In the genomic region with DNA sequence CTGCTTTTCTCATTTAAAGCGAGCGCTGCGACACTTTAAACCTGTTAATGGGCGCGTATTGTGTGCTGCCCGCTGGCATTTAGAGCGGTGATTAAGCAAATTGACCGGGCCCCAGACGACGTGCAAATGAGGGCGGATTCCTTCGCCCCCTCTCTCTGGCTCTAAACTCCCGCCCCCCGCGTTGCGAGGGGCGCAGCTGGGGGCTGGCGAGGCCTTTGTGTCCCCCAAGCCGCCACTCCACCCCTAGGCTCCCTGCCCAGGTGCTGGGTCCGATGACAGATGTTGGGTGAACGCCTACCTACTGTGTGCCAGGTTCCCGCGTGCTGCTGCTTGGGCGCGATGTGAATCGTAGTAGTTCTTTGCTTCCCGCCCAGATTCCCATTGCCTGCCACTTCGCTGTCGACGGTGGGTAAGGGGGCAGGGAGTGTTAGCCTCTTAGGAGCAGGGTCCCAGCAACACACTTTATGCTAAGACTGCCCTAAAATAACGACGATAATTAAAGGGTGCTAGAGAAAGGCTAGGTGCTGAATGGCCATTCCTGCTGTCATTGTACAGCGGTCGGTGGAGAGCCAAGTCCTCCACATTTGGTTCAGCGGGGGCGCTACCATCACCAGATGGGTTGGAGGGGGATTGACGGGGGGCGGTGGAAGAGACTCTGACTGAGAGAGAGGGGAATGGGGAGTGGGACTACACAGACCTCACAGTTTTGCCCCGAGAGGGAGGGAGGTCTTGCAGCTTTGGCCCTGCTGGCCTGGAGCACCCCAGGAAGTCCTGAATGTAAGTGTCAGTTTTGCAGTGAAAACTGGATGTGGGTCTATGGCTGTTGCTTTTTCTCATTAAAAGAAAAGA, we compare ENCODE assay signal across 13 cellular contexts. TPM values are rescaled to one million over a fixed set of nuclear protein-coding genes. Genes with fewer than 3 reads are reported as not detected.
DNase-seq lines count a peak whose midpoint lies in the region; ATAC-seq and TF ChIP-seq lines count a peak whose summit lies in the region.
"Had no signal": no experiment of that assay in that cellular context is flagged by ENCODE, and none has a peak within 500 bp of the region (broad histone marks: within the 10 kb centered on the region; RNA-seq: fewer than 3 reads in every experiment).

No MANE protein-coding gene starts in this region.

- no peak overlapping the region for H2AFZ ChIP-seq in neural cell (ENCODE audit: low read depth, low read length)

- peaks cover 0 to 60% (median 45%) of the 10 kb centered on the region in 9 donors for H3K4me1 ChIP-seq in heart right ventricle
- H3K4me1 ChIP-seq in uterus: no peaks in the 10 kb centered on the region

- H3K27ac ChIP-seq in heart right ventricle (peak overlapping the region in 7 of 10 donors; percentile 23 to 90 (median 85)), neural cell (ENCODE audit: low read length) (no peak overlapping the region), uterus (peak overlapping the region; percentile 79 to 93)
- H3K27ac ChIP-seq: HL-60 had no signal

- no peak for TF ChIP-seq RAD21 in neural cell (conservative IDR thresholded peaks at IDR 0.05)

- H3K9me3 ChIP-seq in heart right ventricle (no peaks in the 10 kb centered on the region), neural cell (ENCODE audit: low read length) (no peaks in the 10 kb centered on the region), uterus (no peaks in the 10 kb centered on the region)

- no peak overlapping the region for H3K4me2 ChIP-seq in neural cell (ENCODE audit: low read length)

- no peaks in the 10 kb centered on the region for H3F3A ChIP-seq in neural cell (ENCODE audit: insufficient read depth, low read length, poor library complexity, severe bottlenecking)

- TF ChIP-seq CTCF in heart right ventricle (IDR thresholded peaks at IDR 0.05): no peak
- no peak for TF ChIP-seq CTCF in fibroblast of pulmonary artery (IDR thresholded peaks at IDR 0.05; ENCODE audit: low read length, missing control alignments)
- no peak for TF ChIP-seq CTCF in neural cell (IDR thresholded peaks at IDR 0.05; ENCODE audit: poor library complexity, severe bottlenecking)
- no peak for TF ChIP-seq CTCF in uterus (IDR thresholded peaks at IDR 0.05)
- no peak for TF ChIP-seq CTCF in GM20000 (IDR thresholded peaks at IDR 0.05; ENCODE audit: extremely low read depth, missing control alignments)

- intact Hi-C loops in heart right ventricle (cut with DNase I): loop anchor here in 4 of 10 donors (2.0 to 5.0 kb wide), 5 partner anchors 37 to 1367 kb away; no protein-coding TSS in a partner anchor
- intact Hi-C loops in left ventricle myocardium superior (cut with micrococcal nuclease): no loop called here
- intact Hi-C loops in uterus (cut with DNase I; ENCODE audit: low total_unique reads): no loop called here

- no peak for ATAC-seq in heart right ventricle
- ATAC-seq in left ventricle myocardium superior: no peak
- no peak for ATAC-seq in HG03571 (IDR thresholded peaks at IDR 0.05; ENCODE audit: unreplicated experiment)

- TF ChIP-seq EP300 in neural cell (conservative IDR thresholded peaks at IDR 0.05; ENCODE audit: poor library complexity, severe bottlenecking): no peak

- WGBS in heart right ventricle, 2 donors: 58 to 59% methylated on average over 39 of the region's 39 CpGs

- no peak for TF ChIP-seq POLR2A in uterus (IDR thresholded peaks at IDR 0.05)

- H3K27me3 ChIP-seq in heart right ventricle (peaks cover 0 to 54% (median 0%) of the 10 kb centered on the region in 7 donors), neural cell (ENCODE audit: insufficient read depth, low read depth, low read length) (peaks cover 41% of the 10 kb centered on the region), uterus (no peaks in the 10 kb centered on the region)

- peaks cover 6% of the 10 kb centered on the region for H3K79me2 ChIP-seq in neural cell (replicated peaks; ENCODE audit: insufficient read depth, low read length)

- no peaks in the 10 kb centered on the region for H3K36me3 ChIP-seq in heart right ventricle
- no peaks in the 10 kb centered on the region for H3K36me3 ChIP-seq in neural cell (ENCODE audit: insufficient read depth, low read length)
- H3K36me3 ChIP-seq in uterus: no peaks in the 10 kb centered on the region

- DNase-seq in heart right ventricle: no peak
- no peak for DNase-seq in left ventricle myocardium superior
- DNase-seq in fibroblast of pulmonary artery (ENCODE audit: low read depth): no peak
- DNase-seq in uterus: no peak
- no peak for DNase-seq in GM20000 (ENCODE audit: low spot score)
- no peak for DNase-seq in hepatic stellate cell (ENCODE audit: low spot score)
- DNase-seq: activated gamma-delta T cell, GOT3, NCI-H226, small intestine had no signal

- H3K9ac ChIP-seq in neural cell (ENCODE audit: low read length): no peak overlapping the region

- H3K4me3 ChIP-seq in heart right ventricle (peak overlapping the region in 9 of 10 donors; percentile 64 to 97 (median 82)), fibroblast of pulmonary artery (replicated peaks; ENCODE audit: low read depth, low read length) (peak overlapping the region; percentile 78), neural cell (ENCODE audit: low read length) (peak overlapping the region; percentile 72), uterus (peak overlapping the region; percentile 76 to 83)

- H3K9me2 ChIP-seq in neural cell (ENCODE audit: insufficient read depth, low read length): no peaks in the 10 kb centered on the region

- H4K20me1 ChIP-seq in neural cell (ENCODE audit: insufficient read depth): no peaks in the 10 kb centered on the region

TF ChIP-seq in neural cell, 6 proteins besides CTCF, POLR2A, EP300 and RAD21:
- TF ChIP-seq REST (IDR thresholded peaks at IDR 0.05; ENCODE audit: borderline replicate concordance) (no peak), MXI1 (conservative IDR thresholded peaks at IDR 0.05; ENCODE audit: poor library complexity, severe bottlenecking) (no peak), POLR2AphosphoS5 (IDR thresholded peaks at IDR 0.05) (no peak), EZH2 (IDR thresholded peaks at IDR 0.05; ENCODE audit: borderline replicate concordance, insufficient read depth, low read length, poor library complexity, severe bottlenecking) (peak; percentile 74)

RNA-seq across cellular contexts. Expression of gene TCF7L1, which starts 2.1 kb away (rescaled TPM):
- total RNA-seq in heart right ventricle (10 to 100 TPM in 3 of 10 donors, 1 to 10 TPM in 7; 4.5 to 10.9 (median 6.3) TPM), left ventricle myocardium superior (7.1 TPM), uterus (10 to 100 TPM in 2 of 4 donors, under 1 TPM in 2; 0.26 to 37.1 (median 5.4) TPM)
- polyA plus RNA-seq in heart right ventricle (1 to 10 TPM; 4.7 to 8.9 TPM), neural cell (0.14 TPM in 1 of 2 replicates, not detected in the other)
- 0.23 TPM in 1 of 2 replicates, not detected in the other for polyA minus RNA-seq in neural cell
